Comparison of ENCODE assay signal across 1 cellular context in genomic region chr1:156692958-156693857, GRCh38.
A peak's percentile ranks its signal among the peaks of the same experiment; 100 is the strongest.
TF ChIP-seq lines count a peak whose summit lies in the region.

No MANE protein-coding gene starts in this region.

TF ChIP-seq in K562, 482 proteins besides CTCF, POLR2A, EP300 and RAD21 (continued from another document and continues in another):
- no peak for TF ChIP-seq CHD7 (IDR thresholded peaks at IDR 0.05; ENCODE audit: low read depth, low read length)
- no peak for TF ChIP-seq RBM17 (IDR thresholded peaks at IDR 0.05; ENCODE audit: borderline replicate concordance, low read depth, low read length)
- TF ChIP-seq POLR2B (IDR thresholded peaks at IDR 0.05; ENCODE audit: low read depth, partially characterized antibody) = peak; percentile 89
- TF ChIP-seq, protein P1, sequence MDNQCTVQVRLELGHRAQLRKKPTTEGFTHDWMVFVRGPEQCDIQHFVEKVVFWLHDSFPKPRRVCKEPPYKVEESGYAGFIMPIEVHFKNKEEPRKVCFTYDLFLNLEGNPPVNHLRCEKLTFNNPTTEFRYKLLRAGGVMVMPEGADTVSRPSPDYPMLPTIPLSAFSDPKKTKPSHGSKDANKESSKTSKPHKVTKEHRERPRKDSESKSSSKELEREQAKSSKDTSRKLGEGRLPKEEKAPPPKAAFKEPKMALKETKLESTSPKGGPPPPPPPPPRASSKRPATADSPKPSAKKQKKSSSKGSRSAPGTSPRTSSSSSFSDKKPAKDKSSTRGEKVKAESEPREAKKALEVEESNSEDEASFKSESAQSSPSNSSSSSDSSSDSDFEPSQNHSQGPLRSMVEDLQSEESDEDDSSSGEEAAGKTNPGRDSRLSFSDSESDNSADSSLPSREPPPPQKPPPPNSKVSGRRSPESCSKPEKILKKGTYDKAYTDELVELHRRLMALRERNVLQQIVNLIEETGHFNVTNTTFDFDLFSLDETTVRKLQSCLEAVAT (IDR thresholded peaks at IDR 0.05) = peak; percentile 74 to 79; a peak in 3 of 4 replicates
- 0 out of 2 replicates have a peak, but pooled peaks have one; percentile 28 for TF ChIP-seq CC2D1A (IDR thresholded peaks at IDR 0.05)
- TF ChIP-seq PYGO2 (tag; IDR thresholded peaks at IDR 0.05) = no peak
- TF ChIP-seq COPS2 (conservative IDR thresholded peaks at IDR 0.05) = no peak
- TF ChIP-seq ZNF274 (IDR thresholded peaks at IDR 0.05; ENCODE audit: borderline replicate concordance, low read depth, low read length) = no peak
- TF ChIP-seq ZNF780A (CRISPR knock-in tag; IDR thresholded peaks at IDR 0.05) = no peak
- peak; percentile 82 for TF ChIP-seq SMARCA4 (IDR thresholded peaks at IDR 0.05)
- no peak for TF ChIP-seq IRF2 (CRISPR knock-in tag; IDR thresholded peaks at IDR 0.05)
- TF ChIP-seq ZNF217 (CRISPR knock-in tag; IDR thresholded peaks at IDR 0.05) = no peak
- no peak for TF ChIP-seq RFX1 (IDR thresholded peaks at IDR 0.05)
- peak; percentile 69 for TF ChIP-seq PTBP1 (IDR thresholded peaks at IDR 0.05; ENCODE audit: low read depth, low read length)
- no peak for TF ChIP-seq ZNF57 (CRISPR knock-in tag; IDR thresholded peaks at IDR 0.05)
- TF ChIP-seq MEF2D (tag; conservative IDR thresholded peaks at IDR 0.05; ENCODE audit: low read depth) = no peak
- TF ChIP-seq LEF1 (IDR thresholded peaks at IDR 0.05) = peak; percentile 93; the same call in 1 of the 2 replicates
- no peak for TF ChIP-seq RFX5 (IDR thresholded peaks at IDR 0.05; ENCODE audit: low read depth, low read length)
- no peak for TF ChIP-seq TCFL5 (CRISPR knock-in tag; conservative IDR thresholded peaks at IDR 0.05)
- TF ChIP-seq KDM5B (IDR thresholded peaks at IDR 0.05; ENCODE audit: insufficient replicate concordance, low read depth, low read length) = peak; percentile 32
- TF ChIP-seq E2F6 (IDR thresholded peaks at IDR 0.05; ENCODE audit: borderline replicate concordance in 1 of 2, extremely low read depth in 1 of 2, insufficient read depth in 1 of 2, insufficient read length in 1 of 2, low read depth in 1 of 2, low read length in 1 of 2, poor library complexity in 1 of 2, severe bottlenecking in 1 of 2) = peak in 1 of 2 experiments; percentile 55
- no peak for TF ChIP-seq ZNF408 (CRISPR knock-in tag; IDR thresholded peaks at IDR 0.05; ENCODE audit: low read depth)
- no peak for TF ChIP-seq C11orf30 (IDR thresholded peaks at IDR 0.05; ENCODE audit: low read depth)
- TF ChIP-seq NFE2 (IDR thresholded peaks at IDR 0.05; ENCODE audit: low read depth) = 0 out of 2 replicates have a peak, but pooled peaks have one; percentile 26
- no peak for TF ChIP-seq TCF7L2 (IDR thresholded peaks at IDR 0.05; ENCODE audit: low read depth, low read length)
- no peak for TF ChIP-seq MYNN (IDR thresholded peaks at IDR 0.05)
- TF ChIP-seq MYNN (CRISPR knock-in tag; IDR thresholded peaks at IDR 0.05) = no peak
- TF ChIP-seq DDX20 (tag; IDR thresholded peaks at IDR 0.05; ENCODE audit: low read depth) = no peak
- peak; percentile 64 for TF ChIP-seq EGR1 (conservative IDR thresholded peaks at IDR 0.05)
- peak; percentile 78; the same call in 1 of the 2 replicates for TF ChIP-seq ZBTB2 (IDR thresholded peaks at IDR 0.05)
- peak; percentile 71 for TF ChIP-seq NFRKB (IDR thresholded peaks at IDR 0.05; ENCODE audit: low read depth)
- TF ChIP-seq CHD2 (IDR thresholded peaks at IDR 0.05; ENCODE audit: low read depth, low read length) = peak; percentile 42; the same call in 1 of the 2 replicates
- peak; percentile 77 for TF ChIP-seq BRD9 (IDR thresholded peaks at IDR 0.05; ENCODE audit: low read depth, partially characterized antibody)
- peak; percentile 98; the same call in 1 of the 2 replicates for TF ChIP-seq ZNF449 (CRISPR knock-in tag; IDR thresholded peaks at IDR 0.05)
- no peak for TF ChIP-seq PHB (CRISPR knock-in tag; IDR thresholded peaks at IDR 0.05)
- TF ChIP-seq NR3C1 (CRISPR knock-in tag; IDR thresholded peaks at IDR 0.05) = no peak
- TF ChIP-seq FOXK1 (CRISPR knock-in tag; IDR thresholded peaks at IDR 0.05; ENCODE audit: borderline replicate concordance) = no peak
- TF ChIP-seq CHD4 (IDR thresholded peaks at IDR 0.05; ENCODE audit: insufficient read depth, insufficient replicate concordance, low read depth, low read length, poor library complexity, severe bottlenecking) = no peak
- TF ChIP-seq HDAC1 (IDR thresholded peaks at IDR 0.05) = peak in 1 of 2 experiments; percentile 75; a peak in 1 of 4 replicates
- peak; percentile 77 for TF ChIP-seq ZNF384 (IDR thresholded peaks at IDR 0.05; ENCODE audit: low read depth, low read length)
- no peak for TF ChIP-seq KAT2B (IDR thresholded peaks at IDR 0.05; ENCODE audit: low read depth, low read length)
- no peak; the same call in 1 of the 2 replicates for TF ChIP-seq L3MBTL2 (IDR thresholded peaks at IDR 0.05)
- no peak for TF ChIP-seq JUN (IDR thresholded peaks at IDR 0.05; ENCODE audit: borderline replicate concordance, low read depth, low read length)
- TF ChIP-seq JUN (CRISPR knock-in tag; IDR thresholded peaks at IDR 0.05; ENCODE audit: borderline replicate concordance) = no peak
- peak; percentile 70 for TF ChIP-seq RBFOX2 (IDR thresholded peaks at IDR 0.05; ENCODE audit: low read depth, low read length)
- no peak for TF ChIP-seq BCL6 (CRISPR knock-in tag; IDR thresholded peaks at IDR 0.05)
- no peak for TF ChIP-seq ZFP1 (CRISPR knock-in tag; IDR thresholded peaks at IDR 0.05)
- no peak for TF ChIP-seq CBX1 (IDR thresholded peaks at IDR 0.05; ENCODE audit: low read depth)
- TF ChIP-seq, protein P2, sequence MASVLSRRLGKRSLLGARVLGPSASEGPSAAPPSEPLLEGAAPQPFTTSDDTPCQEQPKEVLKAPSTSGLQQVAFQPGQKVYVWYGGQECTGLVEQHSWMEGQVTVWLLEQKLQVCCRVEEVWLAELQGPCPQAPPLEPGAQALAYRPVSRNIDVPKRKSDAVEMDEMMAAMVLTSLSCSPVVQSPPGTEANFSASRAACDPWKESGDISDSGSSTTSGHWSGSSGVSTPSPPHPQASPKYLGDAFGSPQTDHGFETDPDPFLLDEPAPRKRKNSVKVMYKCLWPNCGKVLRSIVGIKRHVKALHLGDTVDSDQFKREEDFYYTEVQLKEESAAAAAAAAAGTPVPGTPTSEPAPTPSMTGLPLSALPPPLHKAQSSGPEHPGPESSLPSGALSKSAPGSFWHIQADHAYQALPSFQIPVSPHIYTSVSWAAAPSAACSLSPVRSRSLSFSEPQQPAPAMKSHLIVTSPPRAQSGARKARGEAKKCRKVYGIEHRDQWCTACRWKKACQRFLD (CRISPR knock-in tag; IDR thresholded peaks at IDR 0.05) = peak; percentile 74; the same call in 1 of the 2 replicates
- TF ChIP-seq EP400 (IDR thresholded peaks at IDR 0.05) = peak; percentile 55; the same call in 1 of the 2 replicates
- TF ChIP-seq ARNT (IDR thresholded peaks at IDR 0.05) = peak in 1 of 2 experiments; percentile 55; a peak in 1 of 4 replicates
- no peak for TF ChIP-seq PTRF (tag; IDR thresholded peaks at IDR 0.05)
- TF ChIP-seq SP2 (IDR thresholded peaks at IDR 0.05; ENCODE audit: extremely low read depth, low read depth, low read length, poor library complexity, severe bottlenecking) = no peak
- 0 out of 2 replicates have a peak, but pooled peaks have one; percentile 58 for TF ChIP-seq ZC3H8 (IDR thresholded peaks at IDR 0.05)
- TF ChIP-seq MTA1 (IDR thresholded peaks at IDR 0.05; ENCODE audit: borderline replicate concordance) = peak; percentile 78
